ENCODE assay signal across 9 cellular contexts in genomic region chr10:80462277-80462985, GRCh38. TPM values are rescaled to one million over a fixed set of nuclear protein-coding genes. Genes with fewer than 3 reads are reported as not detected.
DNase-seq lines count a peak whose midpoint lies in the region; ATAC-seq, FAIRE-seq and TF ChIP-seq lines count a peak whose summit lies in the region.
"Had no signal": no experiment of that assay in that cellular context is flagged by ENCODE, and none has a peak within 500 bp of the region (broad histone marks: within the 10 kb centered on the region; RNA-seq: fewer than 3 reads in every experiment).

No MANE protein-coding gene starts in this region.

- peaks cover 99% of the 10 kb centered on the region for H3K4me1 Mint-ChIP-seq in Calu3 (ENCODE audit: low read depth, unreplicated experiment)
- H3K4me1 Mint-ChIP-seq in activated CD4-positive, alpha-beta memory T cell treated with anti-CD3 and anti-CD28 coated beads for 36 hours (ENCODE audit: low read depth) = peaks cover 97% of the 10 kb centered on the region

- DNase-seq in Calu3 (no peak), foreskin keratinocyte (no peak), NCI-H146 (lab: John Stamatoyannopoulos, UW) (no peak), D721Med (ENCODE audit: insufficient read length, low spot score) (no peak)
- DNase-seq in activated CD4-positive, alpha-beta memory T cell treated with anti-CD3 and anti-CD28 coated beads for 36 hours = no peak
- DNase-seq: KG1 had no signal

- H3K4me1 ChIP-seq in foreskin keratinocyte = peaks cover 59% of the 10 kb centered on the region
- H3K4me1 ChIP-seq in rectal smooth muscle tissue (ENCODE audit: control insufficient read depth, insufficient read depth, low read length) = peaks cover 45% of the 10 kb centered on the region

- CTCF ChIA-PET in Calu3 (lab: Charles Lee) = interaction anchor here (0.7 to 10.0 kb wide), 3 partner anchors 41 to 948 kb away, joined by 3 to 122 read pairs (median 3); no protein-coding TSS in a partner anchor
- CTCF ChIA-PET in activated CD4-positive, alpha-beta memory T cell treated with anti-CD3 and anti-CD28 coated beads for 36 hours (lab: Charles Lee) = interaction anchor here (0.8 to 36.2 kb wide), 5 partner anchors 10 to 44 kb away, joined by 3 to 1168 read pairs (median 9); no protein-coding TSS in a partner anchor

- POLR2A ChIA-PET in activated CD4-positive, alpha-beta memory T cell treated with anti-CD3 and anti-CD28 coated beads for 36 hours (lab: Charles Lee) = interaction anchor here (0.6 to 4.9 kb wide), 5 partner anchors 9 to 38 kb away, joined by 3 to 27 read pairs (median 6); no protein-coding TSS in a partner anchor

- H3K9me3 Mint-ChIP-seq in Calu3 (ENCODE audit: low read depth, unreplicated experiment) = no peaks in the 10 kb centered on the region
- H3K9me3 Mint-ChIP-seq in activated CD4-positive, alpha-beta memory T cell treated with anti-CD3 and anti-CD28 coated beads for 36 hours = no peaks in the 10 kb centered on the region

- BruUV-seq in Calu3 (replicated peaks; lab: Mats Ljungman, UMichigan) = no TSS peak

- no peak overlapping the region for H3K4me3 Mint-ChIP-seq in Calu3 (ENCODE audit: low read depth, unreplicated experiment)
- no peak overlapping the region for H3K4me3 Mint-ChIP-seq in activated CD4-positive, alpha-beta memory T cell treated with anti-CD3 and anti-CD28 coated beads for 36 hours

- TF ChIP-seq CTCF in Calu3 (IDR thresholded peaks at IDR 0.05; ENCODE audit: unreplicated experiment) = no peak
- TF ChIP-seq CTCF in foreskin keratinocyte (conservative IDR thresholded peaks at IDR 0.05) = no peak
- no peak for TF ChIP-seq CTCF in D721Med (IDR thresholded peaks at IDR 0.05; ENCODE audit: insufficient read depth, missing control alignments)

- intact Hi-C loops in Calu3 (cut with micrococcal nuclease; ENCODE audit: unreplicated experiment) = no loop called here
- intact Hi-C loops in activated CD4-positive, alpha-beta memory T cell treated with anti-CD3 and anti-CD28 coated beads for 36 hours (cut with micrococcal nuclease) = no loop called here

- H3K27ac ChIP-seq in foreskin keratinocyte = peak overlapping the region; percentile 85
- peak overlapping the region; percentile 12 for H3K27ac ChIP-seq in rectal smooth muscle tissue (ENCODE audit: low read depth, low read length)

- H3K36me3 Mint-ChIP-seq in Calu3 (ENCODE audit: insufficient read depth, unreplicated experiment) = peaks cover 50% of the 10 kb centered on the region
- peaks cover 14% of the 10 kb centered on the region for H3K36me3 Mint-ChIP-seq in activated CD4-positive, alpha-beta memory T cell treated with anti-CD3 and anti-CD28 coated beads for 36 hours

- peak overlapping the region; percentile 14 for H3K4me3 ChIP-seq in rectal smooth muscle tissue (ENCODE audit: low read length)

- H3K27me3 ChIP-seq in foreskin keratinocyte (no peaks in the 10 kb centered on the region), rectal smooth muscle tissue (ENCODE audit: control insufficient read depth, insufficient read depth, low read length) (no peaks in the 10 kb centered on the region)

- peak overlapping the region; percentile 94 for H3K27ac Mint-ChIP-seq in Calu3 (ENCODE audit: unreplicated experiment)
- H3K27ac Mint-ChIP-seq in activated CD4-positive, alpha-beta memory T cell treated with anti-CD3 and anti-CD28 coated beads for 36 hours = peak overlapping the region; percentile 91

- FAIRE-seq in D721Med (lab: Jason Lieb, UNC) = no peak

- H3K27me3 Mint-ChIP-seq in Calu3 (ENCODE audit: unreplicated experiment) = no peaks in the 10 kb centered on the region
- no peaks in the 10 kb centered on the region for H3K27me3 Mint-ChIP-seq in activated CD4-positive, alpha-beta memory T cell treated with anti-CD3 and anti-CD28 coated beads for 36 hours

- no peak for ATAC-seq in foreskin keratinocyte
- ATAC-seq in GM21381 (IDR thresholded peaks at IDR 0.05; ENCODE audit: unreplicated experiment) = no peak
- no peak for ATAC-seq in GM21737 (IDR thresholded peaks at IDR 0.05; ENCODE audit: unreplicated experiment)

- H3K9ac ChIP-seq in rectal smooth muscle tissue (ENCODE audit: low read length) = no peak overlapping the region

- no peaks in the 10 kb centered on the region for H3K36me3 ChIP-seq in rectal smooth muscle tissue (ENCODE audit: control insufficient read depth, insufficient read depth, low read length)

RNA-seq across cellular contexts. Expression of gene TSPAN14, which starts 8.3 kb away (rescaled TPM):
- total RNA-seq in Calu3 (2022) = 98.6 and 116 TPM in 2 replicates
- 10 to 100 TPM; 48.9 to 51.8 TPM for total RNA-seq in activated CD4-positive, alpha-beta memory T cell treated with anti-CD3 and anti-CD28 coated beads for 36 hours
- total RNA-seq in foreskin keratinocyte = 105 and 139 TPM in 2 replicates
- 76.4 and 110 TPM in 2 replicates for polyA plus RNA-seq in foreskin keratinocyte

RNA-seq across cellular contexts. Expression of gene PRXL2A, which starts 54.1 kb away (rescaled TPM):
- total RNA-seq in Calu3 (2022) (61.4 and 67.2 TPM in 2 replicates), foreskin keratinocyte (39.8 and 53.7 TPM in 2 replicates)
- 10 to 100 TPM in 1 of 2 experiments, 1 to 10 TPM in 1; 9.5 to 10.1 TPM for total RNA-seq in activated CD4-positive, alpha-beta memory T cell treated with anti-CD3 and anti-CD28 coated beads for 36 hours
- polyA plus RNA-seq in foreskin keratinocyte = 35.0 and 58.5 TPM in 2 replicates
